23 cellular contexts compared by ENCODE assay signal in the genomic region with DNA sequence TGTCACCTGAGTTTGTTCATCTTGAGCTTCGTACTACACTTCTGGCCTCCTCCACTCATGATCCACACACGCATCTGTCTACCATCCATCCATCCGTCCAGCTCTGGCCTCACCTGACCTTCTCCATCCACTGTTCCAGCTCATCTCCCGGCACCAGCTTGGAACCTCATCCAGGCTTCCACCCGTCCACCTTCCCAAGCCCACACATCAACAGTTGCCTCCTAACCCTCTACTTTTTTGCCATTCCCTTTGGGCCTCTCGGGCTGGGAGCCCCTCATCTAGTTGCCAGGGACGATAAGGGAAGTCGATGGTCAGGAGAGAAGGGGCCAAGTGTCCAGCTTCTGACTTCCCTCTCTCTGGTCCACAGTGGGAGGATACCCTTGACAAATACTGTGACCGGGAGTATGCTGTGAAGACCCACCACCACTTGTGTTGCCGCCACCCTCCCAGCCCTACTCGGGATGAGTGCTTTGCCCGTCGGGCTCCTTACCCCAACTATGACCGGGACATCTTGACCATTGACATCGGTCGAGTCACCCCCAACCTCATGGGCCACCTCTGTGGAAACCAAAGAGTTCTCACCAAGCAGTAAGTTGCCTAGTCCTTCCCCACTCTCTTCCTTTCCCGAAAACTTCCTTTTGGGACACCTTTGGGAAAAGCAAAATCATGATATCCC. TPM values are rescaled to one million over a fixed set of nuclear protein-coding genes. Genes with fewer than 3 reads are reported as not detected.
"Had no signal": no experiment of that assay in that cellular context is flagged by ENCODE, and none has a peak within 500 bp of the region (broad histone marks: within the 10 kb centered on the region; RNA-seq: fewer than 3 reads in every experiment).

No MANE protein-coding gene starts in this region.

- H3K9me3 ChIP-seq: ovary, sigmoid colon, thyroid gland had no signal

- H3K36me3 ChIP-seq: ovary, thyroid gland had no signal

- H3K4me3 Mint-ChIP-seq: activated B cell treated with CpG ODN at 0.5 μM for 24 hours; activated naive CD8-positive, alpha-beta T cell had no signal

- H3K27ac ChIP-seq: ovary, sigmoid colon, thyroid gland had no signal

- ATAC-seq: foreskin keratinocyte had no signal

- H3K9me3 Mint-ChIP-seq: activated B cell treated with CpG ODN at 0.5 μM for 24 hours had no signal

- H3K27ac Mint-ChIP-seq: activated B cell treated with CpG ODN at 0.5 μM for 24 hours; activated naive CD8-positive, alpha-beta T cell had no signal

- DNase-seq: activated B cell treated with CpG ODN at 0.5 μM for 24 hours; activated CD4-positive, alpha-beta T cell treated with anti-CD3 and anti-CD28 coated beads, Interleukin-2, amount 50 U/mL, for 1 hour; activated CD8-positive, alpha-beta memory T cell treated with anti-CD3 and anti-CD28 coated beads for 24 hours; activated CD8-positive, alpha-beta memory T cell treated with anti-CD3 and anti-CD28 coated beads, Interleukin-2, amount 50 U/mL, for 48 hours; activated effector memory CD4-positive, alpha-beta T cell treated with anti-CD3 and anti-CD28 coated beads, Interleukin-2, amount 50 U/mL, for 16 hours; activated T-cell treated with anti-CD3 and anti-CD28 coated beads, Interleukin-2, amount 50 U/mL, for 48 hours; dermis blood vessel endothelial cell; effector memory CD4-positive, alpha-beta T cell; foreskin keratinocyte; hypothalamus; islet precursor cell; mammary epithelial cell; sigmoid colon; stimulated activated CD8-positive, alpha-beta memory T cell treated with anti-CD3 and anti-CD28 coated beads, Interleukin-4, amount 100 ng/mL, for 48 hours; stimulated activated naive CD4-positive, alpha-beta T cell; T-helper 1 cell; T-helper 9 cell; thyroid gland had no signal

- H3K27me3 Mint-ChIP-seq: activated B cell treated with CpG ODN at 0.5 μM for 24 hours; activated naive CD8-positive, alpha-beta T cell had no signal

- H3K4me3 ChIP-seq: ovary, sigmoid colon, thyroid gland had no signal

- H3K27me3 ChIP-seq: foreskin keratinocyte, ovary, sigmoid colon, thyroid gland had no signal

RNA-seq across cellular contexts. Expression of a gene that starts 3.4 kb away (rescaled TPM):
- total RNA-seq: chondrocyte, dermis blood vessel endothelial cell, foreskin keratinocyte, mammary epithelial cell, myocyte, sigmoid colon, subcutaneous adipose tissue, thyroid gland had no signal
